Comparison of ENCODE assay signal across 30 cellular contexts in genomic region chr4:99361268-99361922, GRCh38. TPM values are rescaled to one million over a fixed set of nuclear protein-coding genes. Genes with fewer than 3 reads are reported as not detected.
DNase-seq lines count a peak whose midpoint lies in the region; ATAC-seq and TF ChIP-seq lines count a peak whose summit lies in the region.
"Had no signal": no experiment of that assay in that cellular context is flagged by ENCODE, and none has a peak within 500 bp of the region (broad histone marks: within the 10 kb centered on the region; RNA-seq: fewer than 3 reads in every experiment).

No MANE protein-coding gene starts in this region.

- in situ Hi-C loops in gastrocnemius medialis (cut with MboI; ENCODE audit: low sequenced_read_pairs in 4 of 4) = no loop called here

- H3K9me3 ChIP-seq in left ventricle myocardium inferior (replicated peaks) (peaks cover 17% of the 10 kb centered on the region), gastrocnemius medialis (no peaks in the 10 kb centered on the region), aorta (ENCODE audit: control insufficient read depth, low read length) (no peaks in the 10 kb centered on the region), esophagus squamous epithelium (no peaks in the 10 kb centered on the region)
- H3K9me3 ChIP-seq: A549, body of pancreas, right lobe of liver had no signal

- no peaks in the 10 kb centered on the region for H3K4me1 ChIP-seq in left ventricle myocardium inferior
- peaks cover 0 to 8% of the 10 kb centered on the region in 2 donors for H3K4me1 ChIP-seq in gastrocnemius medialis
- peaks cover 0 to 1% of the 10 kb centered on the region in 2 donors for H3K4me1 ChIP-seq in aorta (ENCODE audit: control insufficient read depth in 1 of 2, insufficient read depth in 2 of 2, low read length in 2 of 2)
- peaks cover 0 to 7% (median 0%) of the 10 kb centered on the region in 3 donors for H3K4me1 ChIP-seq in esophagus squamous epithelium
- H3K4me1 ChIP-seq: A549, right lobe of liver had no signal

- H3K4me3 ChIP-seq in left ventricle myocardium inferior = no peak overlapping the region
- no peak overlapping the region for H3K4me3 ChIP-seq in gastrocnemius medialis
- no peak overlapping the region for H3K4me3 ChIP-seq in aorta (ENCODE audit: low read length in 2 of 2)
- no peak overlapping the region for H3K4me3 ChIP-seq in esophagus squamous epithelium
- H3K4me3 ChIP-seq: A549, body of pancreas, right lobe of liver had no signal

- intact Hi-C loops in left ventricle myocardium inferior (cut with micrococcal nuclease) (no loop called here), Right ventricle myocardium inferior (cut with DNase I) (no loop called here), gastrocnemius medialis (cut with DNase I; ENCODE audit: low total_unique reads) (no loop called here), aorta (cut with DNase I) (no loop called here), esophagus squamous epithelium (cut with DNase I) (no loop called here)

- TF ChIP-seq POLR2A in gastrocnemius medialis (IDR thresholded peaks at IDR 0.05) (no peak), esophagus squamous epithelium (IDR thresholded peaks at IDR 0.05) (no peak)

- H3K27me3 ChIP-seq in left ventricle myocardium inferior (ENCODE audit: low read depth) (no peaks in the 10 kb centered on the region), gastrocnemius medialis (no peaks in the 10 kb centered on the region), aorta (ENCODE audit: control insufficient read depth in 1 of 2, insufficient read depth in 2 of 2, low read length in 1 of 2) (no peaks in the 10 kb centered on the region), esophagus squamous epithelium (no peaks in the 10 kb centered on the region)
- H3K27me3 ChIP-seq: body of pancreas, right lobe of liver had no signal

- DNase-seq in left ventricle myocardium inferior (no peak), Right ventricle myocardium inferior (ENCODE audit: missing footprints) (no peak), epidermal melanocyte (ENCODE audit: insufficient read length, low spot score) (peak; percentile 19), gastrocnemius medialis (no peak), aorta (no peak), esophagus squamous epithelium (lab: John Stamatoyannopoulos, UW) (no peak)
- DNase-seq: activated CD4-positive, alpha-beta memory T cell treated with anti-CD3 and anti-CD28 coated beads, Interleukin-2, amount 10 ng/mL, durations not matched to agents 7 days and 5 days; activated CD8-positive, alpha-beta memory T cell treated with anti-CD3 and anti-CD28 coated beads, Interleukin-2, amount 50 U/mL, for 4 hours; activated naive CD4-positive, alpha-beta T cell; body of pancreas; CD4-positive, alpha-beta T cell; cerebellar nuclear complex; DND-41; GF-D8; islet precursor cell; midbrain; naive B cell; NCI-H1092; NCI-H1930; NCI-H226; NCI-H526 treated with DMSO at 0.1 percent for 48 hours; right lobe of liver; SHP77; stimulated activated CD4-positive, alpha-beta T cell treated with anti-CD3 and anti-CD28 coated beads, Interleukin-4, amount 100 ng/mL, for 24 hours; substantia nigra; T-helper 17 cell had no signal

- peak overlapping the region; percentile 64 for H3K27ac ChIP-seq in left ventricle myocardium inferior (replicated peaks)
- H3K27ac ChIP-seq in gastrocnemius medialis = peak overlapping the region; percentile 18 to 62 (median 54)
- peak overlapping the region; percentile 45 to 57 for H3K27ac ChIP-seq in aorta (ENCODE audit: low read depth in 1 of 2, low read length in 2 of 2)
- H3K27ac ChIP-seq in esophagus squamous epithelium = peak overlapping the region in 2 of 4 donors; percentile 6 to 46
- H3K27ac ChIP-seq: A549, body of pancreas, right lobe of liver had no signal

- TF ChIP-seq CTCF in left ventricle myocardium inferior (IDR thresholded peaks at IDR 0.05; ENCODE audit: borderline replicate concordance) = no peak
- no peak for TF ChIP-seq CTCF in gastrocnemius medialis (IDR thresholded peaks at IDR 0.05 in 4 of 5, conservative IDR thresholded peaks at IDR 0.05 in 1 of 5)
- TF ChIP-seq CTCF in esophagus squamous epithelium (IDR thresholded peaks at IDR 0.05) = no peak

- H3K36me3 ChIP-seq in left ventricle myocardium inferior = no peaks in the 10 kb centered on the region
- H3K36me3 ChIP-seq in gastrocnemius medialis = no peaks in the 10 kb centered on the region
- H3K36me3 ChIP-seq in aorta (ENCODE audit: control insufficient read depth in 1 of 2, insufficient read depth in 2 of 2, low read length in 1 of 2) = no peaks in the 10 kb centered on the region
- H3K36me3 ChIP-seq in esophagus squamous epithelium = no peaks in the 10 kb centered on the region
- H3K36me3 ChIP-seq: right lobe of liver had no signal

- ATAC-seq in Right ventricle myocardium inferior (no peak), gastrocnemius medialis (peak; percentile 45 to 48), aorta (ENCODE audit: low FRiP score) (no peak), GM18867 (IDR thresholded peaks at IDR 0.05; ENCODE audit: unreplicated experiment) (no peak), HG02798 (IDR thresholded peaks at IDR 0.05; ENCODE audit: poor library complexity, unreplicated experiment) (no peak)
- ATAC-seq: A549, body of pancreas, T-helper 17 cell had no signal

RNA-seq across cellular contexts. Expression of gene ADH1C, which starts 8.8 kb away (rescaled TPM):
- total RNA-seq in left ventricle myocardium inferior (2.6 TPM), Right ventricle myocardium inferior (7.5 TPM), gastrocnemius medialis (10 to 100 TPM; 16.1 to 30.6 (median 26.6) TPM), aorta (10 to 100 TPM in 1 of 2 donors, 1 to 10 TPM in 1; 3.4 to 11.7 TPM), esophagus squamous epithelium (10 to 100 TPM in 2 of 4 donors, 1 to 10 TPM in 1, under 1 TPM in 1; 0.75 to 12.6 (median 8.4) TPM)
- polyA plus RNA-seq in aorta = 10 to 100 TPM in 1 of 2 donors, 1 to 10 TPM in 1; 2.8 to 21.2 TPM
- total RNA-seq: activated CD4-positive, alpha-beta memory T cell treated with anti-CD3 and anti-CD28 coated beads, Interleukin-2, amount 10 ng/mL, durations not matched to agents 7 days and 5 days; CD4-positive, alpha-beta T cell; endothelial cell of umbilical vein; T-helper 17 cell had no signal
- polyA plus RNA-seq: A549, endothelial cell of umbilical vein had no signal

RNA-seq across cellular contexts. Expression of gene ADH1B, which starts 40.2 kb away (rescaled TPM):
- 91.9 TPM for total RNA-seq in left ventricle myocardium inferior
- 155 TPM for total RNA-seq in Right ventricle myocardium inferior
- total RNA-seq in gastrocnemius medialis = 100 to 1,000 TPM in 3 of 4 donors, 10 to 100 TPM in 1; 67.9 to 167 (median 119) TPM
- 100 to 1,000 TPM; 502 to 753 TPM for total RNA-seq in aorta
- 1,000 to 10,000 TPM in 1 of 2 donors, 100 to 1,000 TPM in 1; 517 to 4,880 TPM for polyA plus RNA-seq in aorta
- 100 to 1,000 TPM in 2 of 4 donors, 10 to 100 TPM in 2; 12.9 to 468 (median 181) TPM for total RNA-seq in esophagus squamous epithelium
- total RNA-seq: activated CD4-positive, alpha-beta memory T cell treated with anti-CD3 and anti-CD28 coated beads, Interleukin-2, amount 10 ng/mL, durations not matched to agents 7 days and 5 days; CD4-positive, alpha-beta T cell; endothelial cell of umbilical vein; T-helper 17 cell had no signal
- polyA plus RNA-seq: A549, endothelial cell of umbilical vein had no signal

Comparison
In these comparisons a context has a peak if more than half of its experiments do, and no peak if none do; other contexts are left out.
1. ATAC-seq: peak in gastrocnemius medialis (2 of 2); none in Right ventricle myocardium inferior (single experiment), aorta (single experiment), GM18867 (single experiment) and HG02798 (single experiment).